8 cellular contexts compared by ENCODE assay signal in genomic region chr5:34534237-34535108, GRCh38.
DNase-seq lines count a peak whose midpoint lies in the region; ATAC-seq and TF ChIP-seq lines count a peak whose summit lies in the region.

No MANE protein-coding gene starts in this region.

- no peak overlapping the region for H3K27ac ChIP-seq in adrenal gland

- no peak overlapping the region for H3K4me3 Mint-ChIP-seq in natural killer cell

- H3K27me3 ChIP-seq in adrenal gland, result no peaks in the 10 kb centered on the region

- H3K9me3 ChIP-seq in adrenal gland (replicated peaks in 1 of 3), result no peaks in the 10 kb centered on the region

- no peak overlapping the region for H3K4me3 ChIP-seq in adrenal gland

- intact Hi-C loops in adrenal gland (cut with DNase I) (no loop called here), natural killer cell (cut with micrococcal nuclease) (no loop called here)

- H3K36me3 ChIP-seq in adrenal gland (replicated peaks in 1 of 2), result no peaks in the 10 kb centered on the region

- H3K4me1 Mint-ChIP-seq in natural killer cell, result no peaks in the 10 kb centered on the region

- H3K4me1 ChIP-seq in adrenal gland (replicated peaks in 1 of 2), result no peaks in the 10 kb centered on the region

- DNase-seq in EH (ENCODE audit: low read depth) (peak; percentile 97), fibroblast of peridontal ligament (ENCODE audit: extremely low read depth) (peak; percentile 96), NCI-H2227 treated with DMSO at 0.1 percent for 48 hours (lab: John Stamatoyannopoulos, UW) (no peak), adrenal gland (no peak), natural killer cell (no peak), DMS114 treated with DMSO at 0.1 percent for 48 hours (lab: John Stamatoyannopoulos, UW; ENCODE audit: unreplicated experiment) (no peak)

- H3K36me3 Mint-ChIP-seq in natural killer cell, result no peaks in the 10 kb centered on the region

- ATAC-seq in GM21381 (IDR thresholded peaks at IDR 0.05; ENCODE audit: unreplicated experiment) (peak; percentile 86), HG03558 (IDR thresholded peaks at IDR 0.05; ENCODE audit: extremely low read depth, unreplicated experiment) (peak; percentile 93), natural killer cell (no peak)

- TF ChIP-seq CTCF in adrenal gland (IDR thresholded peaks at IDR 0.05) (no peak), natural killer cell (IDR thresholded peaks at IDR 0.05) (no peak)

- no peak overlapping the region for H3K27ac Mint-ChIP-seq in natural killer cell

- no peaks in the 10 kb centered on the region for H3K9me3 Mint-ChIP-seq in natural killer cell

- H3K27me3 Mint-ChIP-seq in natural killer cell (ENCODE audit: low read depth in 2 of 2), result peaks cover 12 to 14% of the 10 kb centered on the region in 2 donors

- 52 to 75% (median 71%) methylated on average over 4 of the region's 4 CpGs for WGBS in adrenal gland, 4 donors

- no peak for TF ChIP-seq POLR2A in adrenal gland (IDR thresholded peaks at IDR 0.05)

Comparison
In these comparisons a context has a peak if more than half of its experiments do, and no peak if none do; other contexts are left out.
1. DNase-seq: peak in EH (single experiment) and fibroblast of peridontal ligament (single experiment); none in NCI-H2227 treated with DMSO at 0.1 percent for 48 hours (single experiment), adrenal gland (0 of 7), natural killer cell (single experiment) and DMS114 treated with DMSO at 0.1 percent for 48 hours (single experiment).
2. ATAC-seq: peak in GM21381 (single experiment) and HG03558 (single experiment); none in natural killer cell (0 of 3).